ENCODE assay signal across 1 cellular context in the genomic region with DNA sequence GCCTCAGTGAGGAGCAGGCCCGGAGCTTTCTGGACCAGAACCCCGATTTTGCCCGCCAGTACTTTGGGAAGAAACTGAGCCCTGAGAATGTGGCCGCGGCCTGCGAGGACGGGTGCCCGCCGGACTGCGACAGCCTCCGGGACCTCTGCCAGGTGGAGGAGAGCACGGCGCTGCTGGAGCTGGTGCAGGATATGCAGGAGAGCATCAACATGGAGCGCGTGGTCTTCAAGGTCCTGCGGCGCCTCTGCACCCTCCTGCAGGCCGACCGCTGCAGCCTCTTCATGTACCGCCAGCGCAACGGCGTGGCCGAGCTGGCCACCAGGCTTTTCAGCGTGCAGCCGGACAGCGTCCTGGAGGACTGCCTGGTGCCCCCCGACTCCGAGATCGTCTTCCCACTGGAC.
TF ChIP-seq lines count a peak whose summit lies in the region.

No MANE protein-coding gene starts in this region.

TF ChIP-seq in GM23338, 12 proteins besides CTCF, POLR2A, EP300 and RAD21 (continued from another document):
- TF ChIP-seq ZNF462 (CRISPR knock-in tag; IDR thresholded peaks at IDR 0.05) (no peak), EZH2 (IDR thresholded peaks at IDR 0.05; ENCODE audit: low read depth, unreplicated experiment) (no peak)
TF ChIP-seq in GM23338: peak in this region for 0.
